Comparison of ENCODE assay signal across 27 cellular contexts in genomic region chr20:22838001-22838400, GRCh38.
"Had no signal": no experiment of that assay in that cellular context is flagged by ENCODE, and none has a peak within 500 bp of the region (broad histone marks: within the 10 kb centered on the region; RNA-seq: fewer than 3 reads in every experiment).

No MANE protein-coding gene starts in this region.

- H3K27me3 Mint-ChIP-seq: effector memory CD8-positive, alpha-beta T cell had no signal

- H3K4me3 Mint-ChIP-seq: dendritic cell treated with granulocyte-macrophage colony-stimulating factor and Interleukin-4, amounts not matched to agents 40 ng/mL and 50 ng/mL, for 4 days; effector memory CD8-positive, alpha-beta T cell; endodermal cell had no signal

- H3K36me3 ChIP-seq: colonic mucosa, esophagus squamous epithelium, gastrocnemius medialis, gastroesophageal sphincter, heart right ventricle had no signal

- H3K27me3 ChIP-seq: colonic mucosa, foreskin keratinocyte, gastrocnemius medialis had no signal

- H3K9me3 Mint-ChIP-seq: dendritic cell treated with granulocyte-macrophage colony-stimulating factor and Interleukin-4, amounts not matched to agents 40 ng/mL and 50 ng/mL, for 4 days; endodermal cell had no signal

- H3K4me3 ChIP-seq: colonic mucosa, coronary artery, dorsolateral prefrontal cortex, esophagus squamous epithelium, gastrocnemius medialis, gastroesophageal sphincter, heart right ventricle had no signal

- H3K4me1 ChIP-seq: colonic mucosa, esophagus squamous epithelium, gastrocnemius medialis, gastroesophageal sphincter, heart right ventricle had no signal

- H3K9me3 ChIP-seq: colonic mucosa, esophagus squamous epithelium, gastrocnemius medialis, gastroesophageal sphincter, heart right ventricle had no signal

- H3K27ac Mint-ChIP-seq: dendritic cell treated with granulocyte-macrophage colony-stimulating factor and Interleukin-4, amounts not matched to agents 40 ng/mL and 50 ng/mL, for 4 days; effector memory CD8-positive, alpha-beta T cell; endodermal cell had no signal

- DNase-seq: colonic mucosa; cortex of kidney; dermis blood vessel endothelial cell; dorsolateral prefrontal cortex; effector CD4-positive, alpha-beta T cell; effector CD8-positive, alpha-beta T cell; effector memory CD4-positive, alpha-beta T cell; effector memory CD8-positive, alpha-beta T cell; erythroblast; esophagus squamous epithelium; foreskin fibroblast; foreskin keratinocyte; foreskin melanocyte; gastrocnemius medialis; glutamatergic neuron; head of caudate nucleus; heart right ventricle had no signal

- H3K27ac ChIP-seq: colonic mucosa, coronary artery, dorsolateral prefrontal cortex, epithelial cell of prostate, esophagus squamous epithelium, foreskin keratinocyte, gastrocnemius medialis, gastroesophageal sphincter, heart right ventricle had no signal

- FAIRE-seq: colon, endometrium, endothelial cell of umbilical vein, frontal cortex had no signal

- ATAC-seq: effector memory CD8-positive, alpha-beta T cell; esophagus mucosa; foreskin keratinocyte; gastrocnemius medialis; gastroesophageal sphincter; heart right ventricle had no signal
